In genomic region chr10:34254596-34254995, GRCh38 we compare ENCODE assay signal across 8 cellular contexts.
A peak's percentile ranks its signal among the peaks of the same experiment; 100 is the strongest.
DNase-seq lines count a peak whose midpoint lies in the region; ATAC-seq lines count a peak whose summit lies in the region.

No MANE protein-coding gene starts in this region.

- DNase-seq in COLO668 (lab: John Stamatoyannopoulos, UW; ENCODE audit: unreplicated experiment) (peak; percentile 1), MV-4-11 (lab: John Stamatoyannopoulos, UW) (peak; percentile 46), fibroblast of gingiva (ENCODE audit: low read depth) (peak; percentile 10), NK-92 (lab: John Stamatoyannopoulos, UW; ENCODE audit: unreplicated experiment) (no peak)

- ATAC-seq in GM21381 (IDR thresholded peaks at IDR 0.05; ENCODE audit: unreplicated experiment), result peak; percentile 70
- ATAC-seq in HG03571 (IDR thresholded peaks at IDR 0.05; ENCODE audit: unreplicated experiment), result no peak
- ATAC-seq in GM18517 (IDR thresholded peaks at IDR 0.05; ENCODE audit: unreplicated experiment), result no peak
- no peak for ATAC-seq in HG03045 (IDR thresholded peaks at IDR 0.05; ENCODE audit: unreplicated experiment)
